ENCODE assay signal across 1 cellular context in genomic region chr12:52180971-52181628, GRCh38.
TF ChIP-seq lines count a peak whose summit lies in the region.

No MANE protein-coding gene starts in this region.

TF ChIP-seq in HCT116, 20 proteins besides CTCF, POLR2A, EP300 and RAD21 (continued from another document):
- no peak for TF ChIP-seq ZBTB33 (IDR thresholded peaks at IDR 0.05; ENCODE audit: extremely low read depth, insufficient replicate concordance, low read length)
- no peak for TF ChIP-seq JUND (IDR thresholded peaks at IDR 0.05)
- no peak for TF ChIP-seq ELF1 (IDR thresholded peaks at IDR 0.05; ENCODE audit: borderline replicate concordance, low read depth)
- TF ChIP-seq SIN3A (IDR thresholded peaks at IDR 0.05; ENCODE audit: low read depth): no peak
- TF ChIP-seq REST (IDR thresholded peaks at IDR 0.05; ENCODE audit: low read depth): no peak
- no peak for TF ChIP-seq SP1 (IDR thresholded peaks at IDR 0.05; ENCODE audit: low read depth)
- no peak for TF ChIP-seq MAX (IDR thresholded peaks at IDR 0.05)
- TF ChIP-seq EZH2phosphoT487 (IDR thresholded peaks at IDR 0.05; ENCODE audit: borderline replicate concordance): no peak
- no peak for TF ChIP-seq CEBPB (IDR thresholded peaks at IDR 0.05; ENCODE audit: low read depth)
- TF ChIP-seq ZFX (IDR thresholded peaks at IDR 0.05): no peak
- no peak for TF ChIP-seq TCF7L2 (IDR thresholded peaks at IDR 0.05; ENCODE audit: borderline replicate concordance, extremely low read depth, insufficient read depth, insufficient read length)
- no peak for TF ChIP-seq EZH2 (IDR thresholded peaks at IDR 0.05)
- no peak for TF ChIP-seq SRF (IDR thresholded peaks at IDR 0.05; ENCODE audit: low read depth)
